Comparison of ENCODE assay signal across 15 cellular contexts in the genomic region with DNA sequence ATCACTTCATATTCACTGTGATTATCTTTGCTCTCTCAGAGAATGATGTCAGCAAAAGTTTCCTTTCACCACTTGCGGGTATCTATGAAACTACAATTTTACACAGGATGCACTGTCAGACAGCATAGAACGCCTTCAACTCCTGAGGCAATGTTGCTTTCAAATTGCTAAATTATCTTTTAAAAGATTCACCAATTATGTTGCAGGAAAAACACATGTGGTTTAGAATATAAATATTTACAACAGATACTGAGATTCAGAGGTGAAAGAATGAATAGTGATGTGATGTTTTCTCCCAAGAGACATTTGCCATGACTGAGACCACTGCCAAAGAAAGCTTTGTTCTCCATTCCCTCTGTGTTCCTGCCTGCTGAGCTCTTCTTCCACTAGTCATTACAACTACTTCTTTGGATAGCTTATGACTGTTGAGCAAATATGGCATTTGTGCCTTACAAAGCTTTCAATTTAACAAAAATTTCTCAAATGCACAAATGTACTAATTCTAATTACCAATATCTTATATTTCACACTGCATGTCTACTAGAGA.
DNase-seq lines count a peak whose midpoint lies in the region; ATAC-seq, FAIRE-seq and TF ChIP-seq lines count a peak whose summit lies in the region.
"Had no signal": no experiment of that assay in that cellular context is flagged by ENCODE, and none has a peak within 500 bp of the region (broad histone marks: within the 10 kb centered on the region; RNA-seq: fewer than 3 reads in every experiment).

No MANE protein-coding gene starts in this region.

- H3K9me3 ChIP-seq in smooth muscle cell (replicated peaks; ENCODE audit: low read depth) = no peaks in the 10 kb centered on the region
- H3K9me3 ChIP-seq in colonic mucosa = no peaks in the 10 kb centered on the region
- no peaks in the 10 kb centered on the region for H3K9me3 ChIP-seq in HepG2 (ENCODE audit: low read length)
- H3K9me3 ChIP-seq: BE2C, HAP-1, MG63, testis had no signal

- 37% methylated on average over 2 of the region's 2 CpGs for WGBS in smooth muscle cell (ENCODE audit: low lambda C conversion rate)
- WGBS in HepG2 (ENCODE audit: low lambda C conversion rate) = 23% methylated on average over 2 of the region's 2 CpGs

- no peaks in the 10 kb centered on the region for H3K79me2 ChIP-seq in smooth muscle cell (ENCODE audit: low read depth)
- H3K79me2 ChIP-seq in HepG2 (ENCODE audit: insufficient read depth, low read length) = no peaks in the 10 kb centered on the region

- TF ChIP-seq POLR2A in HepG2 (IDR thresholded peaks at IDR 0.05; ENCODE audit: insufficient read depth in 1 of 2, low read depth in 2 of 2, low read length in 2 of 2) = no peak

- DNase-seq in NCI-H1105 treated with DMSO at 0.1 percent for 48 hours (lab: John Stamatoyannopoulos, UW) = peak; percentile 61
- DNase-seq in OCI-M1 (lab: John Stamatoyannopoulos, UW) = peak; percentile 85
- peak; percentile 53 for DNase-seq in fibroblast of peridontal ligament (ENCODE audit: extremely low read depth)
- no peak for DNase-seq in smooth muscle cell (lab: John Stamatoyannopoulos, UW; ENCODE audit: unreplicated experiment)
- no peak for DNase-seq in colonic mucosa
- DNase-seq in D341Med (ENCODE audit: low spot score) = no peak
- DNase-seq in HepG2 (ENCODE audit: low spot score) = no peak
- DNase-seq: activated B cell treated with CpG ODN at 0.5 μM for 24 hours; activated effector memory CD4-positive, alpha-beta T cell treated with anti-CD3 and anti-CD28 coated beads, Interleukin-2, amount 50 U/mL, for 16 hours; BE2C; MG63; NCI-H2029 treated with DMSO at 0.1 percent for 48 hours; testis had no signal

- TF ChIP-seq CTCF in smooth muscle cell (IDR thresholded peaks at IDR 0.05; ENCODE audit: borderline replicate concordance, insufficient read depth, poor library complexity, severe bottlenecking) (no peak), colonic mucosa (IDR thresholded peaks at IDR 0.05) (no peak), HepG2 (CRISPR knock-in tag; IDR thresholded peaks at IDR 0.05) (no peak)

- intact Hi-C loops in colonic mucosa (cut with DNase I) (no loop called here), HepG2 (cut with micrococcal nuclease; ENCODE audit: unreplicated experiment) (loop anchor here (10.0 kb wide), 2 partner anchors 215 to 325 kb away; no protein-coding TSS in a partner anchor)

- no peaks in the 10 kb centered on the region for H3F3A ChIP-seq in smooth muscle cell (ENCODE audit: low read depth)

- in situ Hi-C loops in HepG2 (cut with HindIII; ENCODE audit: extremely low pct_ligation_motif_present, low pct_unique_long_range_greater_than_20kb) = no loop called here

- no TSS peak for BruUV-seq in HepG2 (replicated peaks; lab: Mats Ljungman, UMichigan)

- H3K9ac ChIP-seq in smooth muscle cell (ENCODE audit: low read depth) = no peak overlapping the region
- H3K9ac ChIP-seq in colonic mucosa (ENCODE audit: low read depth in 2 of 2, low read length in 2 of 2) = no peak overlapping the region
- no peak overlapping the region for H3K9ac ChIP-seq in HepG2 (ENCODE audit: insufficient read depth, low read depth, low read length)

- no peak for ATAC-seq in HepG2

- CTCF ChIA-PET in HepG2 (lab: Yijun Ruan, JAX; ENCODE audit: low intra/inter-chr PET ratio, low total read pairs) = no interaction called here

- H4K20me1 ChIP-seq in smooth muscle cell (ENCODE audit: low read depth) (no peaks in the 10 kb centered on the region), HepG2 (ENCODE audit: insufficient read depth, low read length) (no peaks in the 10 kb centered on the region)

- H3K4me3 ChIP-seq in smooth muscle cell (no peak overlapping the region), colonic mucosa (no peak overlapping the region), HepG2 (replicated peaks in 1 of 3; ENCODE audit: insufficient read depth in 1 of 3, low read depth in 2 of 3, low read length in 3 of 3) (no peak overlapping the region)
- H3K4me3 ChIP-seq: HAP-1, MG63, testis had no signal

- H3K36me3 ChIP-seq in smooth muscle cell (ENCODE audit: low read depth) = no peaks in the 10 kb centered on the region
- no peaks in the 10 kb centered on the region for H3K36me3 ChIP-seq in colonic mucosa
- no peaks in the 10 kb centered on the region for H3K36me3 ChIP-seq in HepG2 (replicated peaks in 1 of 2; ENCODE audit: control insufficient read depth in 1 of 2, insufficient read depth in 2 of 2, low read length in 2 of 2)
- H3K36me3 ChIP-seq: BE2C, HAP-1, MG63 had no signal

- no peak for TF ChIP-seq RAD21 in HepG2 (CRISPR knock-in tag; IDR thresholded peaks at IDR 0.05)

- H3K4me1 ChIP-seq in smooth muscle cell (ENCODE audit: low read depth) (peaks cover 21% of the 10 kb centered on the region), colonic mucosa (no peaks in the 10 kb centered on the region), HepG2 (ENCODE audit: insufficient read depth, low read length) (no peaks in the 10 kb centered on the region)
- H3K4me1 ChIP-seq: BE2C, HAP-1, testis had no signal

- TF ChIP-seq EP300 in HepG2 (IDR thresholded peaks at IDR 0.05; ENCODE audit: low read depth in 2 of 2, low read length in 2 of 2) = no peak
- no peak for TF ChIP-seq EP300 in HepG2 (CRISPR knock-in tag; IDR thresholded peaks at IDR 0.05; ENCODE audit: borderline replicate concordance)

- FAIRE-seq in HepG2 (lab: Jason Lieb, UNC) = no peak
- FAIRE-seq: HTR-8/SVneo had no signal

- POLR2A ChIA-PET in HepG2 (lab: Yijun Ruan, JAX) = no interaction called here

- H3K27ac ChIP-seq in smooth muscle cell (ENCODE audit: low read depth) = peak overlapping the region; percentile 10
- no peak overlapping the region for H3K27ac ChIP-seq in colonic mucosa
- H3K27ac ChIP-seq in HepG2 (ENCODE audit: extremely low read length, insufficient read depth, low read length) = no peak overlapping the region
- H3K27ac ChIP-seq: testis had no signal

- no peak overlapping the region for H2AFZ ChIP-seq in smooth muscle cell (ENCODE audit: low read depth)
- H2AFZ ChIP-seq in HepG2 (ENCODE audit: low read length) = no peak overlapping the region

- H3K4me2 ChIP-seq in smooth muscle cell (peak overlapping the region; percentile 13), HepG2 (ENCODE audit: low read depth, low read length) (no peak overlapping the region)

- H3K27me3 ChIP-seq in smooth muscle cell (ENCODE audit: low read depth) = no peaks in the 10 kb centered on the region
- H3K27me3 ChIP-seq in colonic mucosa = no peaks in the 10 kb centered on the region
- H3K27me3 ChIP-seq in HepG2 (ENCODE audit: control insufficient read depth in 1 of 2, insufficient read depth in 2 of 2, low read length in 2 of 2) = no peaks in the 10 kb centered on the region
- H3K27me3 ChIP-seq: BE2C, MG63, testis had no signal

TF ChIP-seq in HepG2, 621 proteins besides CTCF, POLR2A, EP300 and RAD21 (continues in another document):
- TF ChIP-seq ATAD3A (CRISPR knock-in tag; IDR thresholded peaks at IDR 0.05) (no peak), ZBTB21 (CRISPR knock-in tag; IDR thresholded peaks at IDR 0.05) (no peak), SAP130 (CRISPR knock-in tag; IDR thresholded peaks at IDR 0.05; ENCODE audit: low read depth) (no peak), PRMT3 (CRISPR knock-in tag; IDR thresholded peaks at IDR 0.05; ENCODE audit: borderline replicate concordance, low read depth) (no peak), SALL1 (CRISPR knock-in tag; IDR thresholded peaks at IDR 0.05) (no peak), ZNF251 (CRISPR knock-in tag; IDR thresholded peaks at IDR 0.05) (no peak)
- TF ChIP-seq, protein P1, sequence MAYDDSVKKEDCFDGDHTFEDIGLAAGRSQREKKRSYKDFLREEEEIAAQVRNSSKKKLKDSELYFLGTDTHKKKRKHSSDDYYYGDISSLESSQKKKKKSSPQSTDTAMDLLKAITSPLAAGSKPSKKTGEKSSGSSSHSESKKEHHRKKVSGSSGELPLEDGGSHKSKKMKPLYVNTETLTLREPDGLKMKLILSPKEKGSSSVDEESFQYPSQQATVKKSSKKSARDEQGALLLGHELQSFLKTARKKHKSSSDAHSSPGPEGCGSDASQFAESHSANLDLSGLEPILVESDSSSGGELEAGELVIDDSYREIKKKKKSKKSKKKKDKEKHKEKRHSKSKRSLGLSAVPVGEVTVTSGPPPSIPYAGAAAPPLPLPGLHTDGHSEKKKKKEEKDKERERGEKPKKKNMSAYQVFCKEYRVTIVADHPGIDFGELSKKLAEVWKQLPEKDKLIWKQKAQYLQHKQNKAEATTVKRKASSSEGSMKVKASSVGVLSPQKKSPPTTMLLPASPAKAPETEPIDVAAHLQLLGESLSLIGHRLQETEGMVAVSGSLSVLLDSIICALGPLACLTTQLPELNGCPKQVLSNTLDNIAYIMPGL (CRISPR knock-in tag; IDR thresholded peaks at IDR 0.05; ENCODE audit: borderline replicate concordance in 1 of 2, low read depth in 1 of 2) = no peak

Comparison
In these comparisons a context has a peak if more than half of its experiments do, and no peak if none do; other contexts are left out.
1. DNase-seq: peak in NCI-H1105 treated with DMSO at 0.1 percent for 48 hours (single experiment), OCI-M1 (single experiment) and fibroblast of peridontal ligament (single experiment); none in smooth muscle cell (single experiment), colonic mucosa (single experiment), D341Med (single experiment) and HepG2 (single experiment).